Comparison of ENCODE assay signal across 1 cellular context in genomic region chr17:32350662-32351418, GRCh38.
TF ChIP-seq lines count a peak whose summit lies in the region.

No MANE protein-coding gene starts in this region.

TF ChIP-seq in K562, 482 proteins besides CTCF, POLR2A, EP300 and RAD21 (continued from another document and continues in another):
- no peak for TF ChIP-seq CHCHD3 (CRISPR knock-in tag; IDR thresholded peaks at IDR 0.05)
- TF ChIP-seq NBN (IDR thresholded peaks at IDR 0.05; ENCODE audit: low read depth), result no peak
- TF ChIP-seq ARID2 (IDR thresholded peaks at IDR 0.05), result peak; percentile 22; the same call in 1 of the 2 replicates
- TF ChIP-seq ELK3 (CRISPR knock-in tag; IDR thresholded peaks at IDR 0.05), result no peak
- TF ChIP-seq MXI1 (IDR thresholded peaks at IDR 0.05; ENCODE audit: low read depth, low read length), result no peak
- no peak for TF ChIP-seq ZC3H8 (IDR thresholded peaks at IDR 0.05)
- no peak for TF ChIP-seq ZBTB43 (CRISPR knock-in tag; IDR thresholded peaks at IDR 0.05)
- TF ChIP-seq STAT6 (CRISPR knock-in tag; IDR thresholded peaks at IDR 0.05), result no peak
- no peak for TF ChIP-seq ZNF347 (CRISPR knock-in tag; IDR thresholded peaks at IDR 0.05; ENCODE audit: low read depth)
- TF ChIP-seq DACH1 (IDR thresholded peaks at IDR 0.05; ENCODE audit: partially characterized antibody), result peak; percentile 19
- no peak for TF ChIP-seq NFE2 (IDR thresholded peaks at IDR 0.05; ENCODE audit: low read depth)
- TF ChIP-seq JUND (IDR thresholded peaks at IDR 0.05; ENCODE audit: borderline replicate concordance, low read depth, low read length), result no peak
- no peak for TF ChIP-seq JUND (tag; IDR thresholded peaks at IDR 0.05; ENCODE audit: borderline replicate concordance, low read depth, low read length)
- no peak for TF ChIP-seq NFIX (CRISPR knock-in tag; IDR thresholded peaks at IDR 0.05; ENCODE audit: low read depth)
- no peak for TF ChIP-seq CEBPB (tag; IDR thresholded peaks at IDR 0.05)
- peak; percentile 60 for TF ChIP-seq GABPA (tag; conservative IDR thresholded peaks at IDR 0.05; ENCODE audit: low read depth)
- TF ChIP-seq ELF1 (tag; IDR thresholded peaks at IDR 0.05), result peak; percentile 57; the same call in 1 of the 2 replicates
- TF ChIP-seq ZNF24 (IDR thresholded peaks at IDR 0.05), result no peak
- no peak for TF ChIP-seq RBM39 (optimal IDR thresholded peaks at IDR 0.05; ENCODE audit: low read depth, low read length)
- no peak for TF ChIP-seq ZNF398 (CRISPR knock-in tag; IDR thresholded peaks at IDR 0.05)
- TF ChIP-seq ZNF239 (CRISPR knock-in tag; IDR thresholded peaks at IDR 0.05), result no peak
- no peak for TF ChIP-seq SETDB1 (IDR thresholded peaks at IDR 0.05; ENCODE audit: low read length)
- TF ChIP-seq ZNF395 (CRISPR knock-in tag; IDR thresholded peaks at IDR 0.05), result peak; percentile 38; the same call in 1 of the 2 replicates
- TF ChIP-seq E2F3 (CRISPR knock-in tag; IDR thresholded peaks at IDR 0.05), result no peak
- no peak for TF ChIP-seq TAF9B (IDR thresholded peaks at IDR 0.05; ENCODE audit: partially characterized antibody)
- TF ChIP-seq MBD2 (IDR thresholded peaks at IDR 0.05; ENCODE audit: borderline replicate concordance, low read depth), result no peak
- TF ChIP-seq TRIM25 (IDR thresholded peaks at IDR 0.05; ENCODE audit: borderline replicate concordance), result no peak
- no peak for TF ChIP-seq ZBTB17 (CRISPR knock-in tag; IDR thresholded peaks at IDR 0.05)
- TF ChIP-seq MYNN (IDR thresholded peaks at IDR 0.05), result no peak
- TF ChIP-seq MYNN (CRISPR knock-in tag; IDR thresholded peaks at IDR 0.05), result no peak
- TF ChIP-seq ZNF695 (CRISPR knock-in tag; IDR thresholded peaks at IDR 0.05), result no peak
- TF ChIP-seq L3MBTL2 (IDR thresholded peaks at IDR 0.05), result no peak
- no peak for TF ChIP-seq POU5F1 (IDR thresholded peaks at IDR 0.05; ENCODE audit: borderline replicate concordance, low read depth, low read length, partially characterized antibody)
- TF ChIP-seq SIN3A (IDR thresholded peaks at IDR 0.05; ENCODE audit: borderline replicate concordance in 2 of 2, control insufficient read depth in 1 of 2, low read depth in 2 of 2, low read length in 2 of 2), result peak in 1 of 2 experiments; percentile 59; a peak in 2 of 4 replicates
- TF ChIP-seq BRCA1 (IDR thresholded peaks at IDR 0.05), result no peak
- TF ChIP-seq BRCA1 (CRISPR knock-in tag; IDR thresholded peaks at IDR 0.05), result no peak
- peak; percentile 64; the same call in 1 of the 2 replicates for TF ChIP-seq LARP7 (IDR thresholded peaks at IDR 0.05)
- no peak for TF ChIP-seq ELF2 (CRISPR knock-in tag; IDR thresholded peaks at IDR 0.05)
- no peak for TF ChIP-seq THAP12 (CRISPR knock-in tag; IDR thresholded peaks at IDR 0.05)
- TF ChIP-seq CBX1 (IDR thresholded peaks at IDR 0.05; ENCODE audit: low read depth), result no peak
- TF ChIP-seq ZNF449 (CRISPR knock-in tag; IDR thresholded peaks at IDR 0.05), result no peak
- no peak for TF ChIP-seq ZHX1 (conservative IDR thresholded peaks at IDR 0.05; ENCODE audit: low read length)
- no peak for TF ChIP-seq FOXK2 (conservative IDR thresholded peaks at IDR 0.05 in 1 of 2, IDR thresholded peaks at IDR 0.05 in 1 of 2; ENCODE audit: low read depth in 2 of 2)
- no peak for TF ChIP-seq PBX2 (CRISPR knock-in tag; IDR thresholded peaks at IDR 0.05; ENCODE audit: low read depth)
- TF ChIP-seq PBX2 (tag; conservative IDR thresholded peaks at IDR 0.05; ENCODE audit: low read depth), result no peak
- TF ChIP-seq SMARCA4 (IDR thresholded peaks at IDR 0.05), result no peak; the same call in 1 of the 2 replicates
- no peak for TF ChIP-seq NFXL1 (CRISPR knock-in tag; IDR thresholded peaks at IDR 0.05)
- no peak for TF ChIP-seq KAT8 (IDR thresholded peaks at IDR 0.05; ENCODE audit: low read depth)
- TF ChIP-seq RBM25 (IDR thresholded peaks at IDR 0.05; ENCODE audit: low read depth, low read length, severe bottlenecking), result no peak
